In genomic region chr7:143398616-143399015, GRCh38 we compare ENCODE assay signal across 26 cellular contexts. TPM values are rescaled to one million over a fixed set of nuclear protein-coding genes. Genes with fewer than 3 reads are reported as not detected.
"Had no signal": no experiment of that assay in that cellular context is flagged by ENCODE, and none has a peak within 500 bp of the region (broad histone marks: within the 10 kb centered on the region; RNA-seq: fewer than 3 reads in every experiment).

No MANE protein-coding gene starts in this region.

- H3K9me3 ChIP-seq: SJSA1 had no signal

- FAIRE-seq: HepG2 had no signal

- H3K36me3 ChIP-seq: SJSA1 had no signal

- H3K4me3 ChIP-seq: SJSA1, SK-N-MC had no signal

- H3K9ac ChIP-seq: KMS-11 had no signal

- H3K27ac ChIP-seq: KMS-11, SJSA1, SK-N-MC had no signal

- ATAC-seq: HepG2, Panc1, PC-3 had no signal

- H3K4me1 ChIP-seq: SJSA1 had no signal

- H3K4me2 ChIP-seq: KMS-11 had no signal

- DNase-seq: IMR-90, Kasumi-1, MM.1S, NCI-H1092 treated with DMSO at 0.1 percent for 48 hours, NCI-H1436 treated with DMSO at 0.1 percent for 48 hours, NCI-H1694, NCI-H2029, NCI-H2081 treated with DMSO at 0.1 percent for 48 hours, NCI-H2171, NCI-H226, NCI-H446, NCI-H510A, NCI-H524 treated with DMSO at 0.1 percent for 48 hours, NCI-H774, PC-3, Right ventricle myocardium superior, SIG-M5 had no signal

RNA-seq across cellular contexts. Expression of gene EPHA1, which starts 10.0 kb away (rescaled TPM):
- total RNA-seq: IMR-90, OCI-LY7, RPMI7951, SJSA1 had no signal

RNA-seq across cellular contexts. Expression of gene FAM131B, which starts 36.1 kb away (rescaled TPM):
- total RNA-seq: OCI-LY7, RPMI7951 had no signal
- polyA plus RNA-seq: HepG2 had no signal

RNA-seq across cellular contexts. Expression of gene TAS2R60, which starts 44.6 kb away (rescaled TPM):
- total RNA-seq: HepG2, HT1080, IMR-90, M059J, OCI-LY7, PC-3, Right ventricle myocardium superior, RPMI7951, SJSA1 had no signal
- polyA plus RNA-seq: HepG2, IMR-90 had no signal
